Comparison of ENCODE assay signal across 8 cellular contexts in genomic region chr12:6689000-6689882, GRCh38. TPM values are rescaled to one million over a fixed set of nuclear protein-coding genes. Genes with fewer than 3 reads are reported as not detected.
DNase-seq lines count a peak whose midpoint lies in the region; ATAC-seq, FAIRE-seq and TF ChIP-seq lines count a peak whose summit lies in the region.

TSS of gene ZNF384 (minus strand) at chr12:6689375. CDS start at chr12:6679520, 9,855 bp downstream.

- no TSS peak for BruUV-seq in HepG2 (replicated peaks; lab: Mats Ljungman, UMichigan)

- peaks cover 7% of the 10 kb centered on the region for H4K20me1 ChIP-seq in HepG2 (ENCODE audit: insufficient read depth, low read length)

- H3K4me1 Mint-ChIP-seq in activated CD4-positive, alpha-beta memory T cell treated with anti-CD3 and anti-CD28 coated beads for 36 hours (ENCODE audit: low read depth), result peaks cover 44% of the 10 kb centered on the region

- peak in 1 of 2 experiments; percentile 46; a peak in 2 of 4 replicates for TF ChIP-seq EP300 in HepG2 (IDR thresholded peaks at IDR 0.05; ENCODE audit: low read depth in 2 of 2, low read length in 2 of 2)
- peak; percentile 21; the same call in 1 of the 2 replicates for TF ChIP-seq EP300 in HepG2 (CRISPR knock-in tag; IDR thresholded peaks at IDR 0.05; ENCODE audit: borderline replicate concordance)

- peak within 1 kb of the TSS; percentile 98 for H3K9ac ChIP-seq in HepG2 (ENCODE audit: insufficient read depth, low read depth, low read length)

- no peaks in the 10 kb centered on the region for H3K9me3 ChIP-seq in HepG2 (ENCODE audit: low read length)

- peak within 1 kb of the TSS; percentile 88 to 99 (median 89) for H3K4me3 ChIP-seq in HepG2 (replicated peaks in 1 of 3; ENCODE audit: insufficient read depth in 1 of 3, low read depth in 2 of 3, low read length in 3 of 3)

- POLR2A ChIA-PET in activated CD4-positive, alpha-beta memory T cell treated with anti-CD3 and anti-CD28 coated beads for 36 hours (lab: Charles Lee), result interaction anchor here (0.7 to 2.3 kb wide), 21 partner anchors 10 to 255 kb away, joined by 3 to 53 read pairs (median 4); partner anchors contain the start of genes C12orf57, CD4, CDCA3 and COPS7A
- POLR2A ChIA-PET in HepG2 (lab: Yijun Ruan, JAX), result interaction anchor here (0.5 to 2.1 kb wide), 43 partner anchors 9 to 379 kb away, joined by 3 to 111 read pairs (median 5); partner anchors contain the start of genes C12orf57, CDCA3, COPS7A and GAPDH

- FAIRE-seq in HepG2 (lab: Jason Lieb, UNC), result peak; percentile 98

- peaks cover 13% of the 10 kb centered on the region for H3K36me3 Mint-ChIP-seq in activated CD4-positive, alpha-beta memory T cell treated with anti-CD3 and anti-CD28 coated beads for 36 hours

- H3K36me3 ChIP-seq in HepG2 (replicated peaks in 1 of 2; ENCODE audit: control insufficient read depth in 1 of 2, insufficient read depth in 2 of 2, low read length in 2 of 2), result peaks cover 0 to 3% of the 10 kb centered on the region in 2 experiments; a peak in 2 of 5 replicates

- under 1% methylated on average over 57 of the region's 72 CpGs for WGBS in HepG2 (ENCODE audit: low lambda C conversion rate)

- peak; percentile 31 for TF ChIP-seq CTCF in HepG2 (CRISPR knock-in tag; IDR thresholded peaks at IDR 0.05)

- no peak for TF ChIP-seq RAD21 in HepG2 (CRISPR knock-in tag; IDR thresholded peaks at IDR 0.05)

- peak within 1 kb of the TSS; percentile 60 for H2AFZ ChIP-seq in HepG2 (ENCODE audit: low read length)

- CTCF ChIA-PET in activated CD4-positive, alpha-beta memory T cell treated with anti-CD3 and anti-CD28 coated beads for 36 hours (lab: Charles Lee), result interaction anchor here (0.6 to 2.3 kb wide), 25 partner anchors 8 to 202 kb away, joined by 3 to 15 read pairs (median 4); partner anchors contain the start of genes CD4, COPS7A, LAG3 and MLF2
- CTCF ChIA-PET in HepG2 (lab: Yijun Ruan, JAX; ENCODE audit: low intra/inter-chr PET ratio, low total read pairs), result no interaction called here

- peak; percentile 87 for ATAC-seq in GM19438 (IDR thresholded peaks at IDR 0.05; ENCODE audit: low read depth, unreplicated experiment)
- peak; percentile 64 for ATAC-seq in HG03575 (IDR thresholded peaks at IDR 0.05; ENCODE audit: extremely low read depth, insufficient number of reproducible peaks, low FRiP score, unreplicated experiment)
- ATAC-seq in HepG2, result peak; percentile 88

- H3K79me2 ChIP-seq in HepG2 (ENCODE audit: insufficient read depth, low read length), result peaks cover 46% of the 10 kb centered on the region

- no peaks in the 10 kb centered on the region for H3K27me3 Mint-ChIP-seq in activated CD4-positive, alpha-beta memory T cell treated with anti-CD3 and anti-CD28 coated beads for 36 hours

- peaks cover 51% of the 10 kb centered on the region for H3K4me1 ChIP-seq in HepG2 (ENCODE audit: insufficient read depth, low read length)

- H3K4me2 ChIP-seq in HepG2 (ENCODE audit: low read depth, low read length), result peak within 1 kb of the TSS; percentile 95

- peak within 1 kb of the TSS; percentile 97 for H3K27ac Mint-ChIP-seq in activated CD4-positive, alpha-beta memory T cell treated with anti-CD3 and anti-CD28 coated beads for 36 hours

- H3K27me3 ChIP-seq in HepG2 (ENCODE audit: control insufficient read depth in 1 of 2, insufficient read depth in 2 of 2, low read length in 2 of 2), result peaks cover 0 to 3% of the 10 kb centered on the region in 2 experiments; a peak in 3 of 5 replicates

- peak within 1 kb of the TSS; percentile 98 for H3K27ac ChIP-seq in HepG2 (ENCODE audit: extremely low read length, insufficient read depth, low read length)

- H3K4me3 Mint-ChIP-seq in activated CD4-positive, alpha-beta memory T cell treated with anti-CD3 and anti-CD28 coated beads for 36 hours, result peak within 1 kb of the TSS; percentile 92

- peak; percentile 57 to 76 for TF ChIP-seq POLR2A in HepG2 (IDR thresholded peaks at IDR 0.05; ENCODE audit: insufficient read depth in 1 of 2, low read depth in 2 of 2, low read length in 2 of 2)

- intact Hi-C loops in activated CD4-positive, alpha-beta memory T cell treated with anti-CD3 and anti-CD28 coated beads for 36 hours (cut with micrococcal nuclease), result loop anchor here (1.0 to 10.0 kb wide), 9 partner anchors 26 to 264 kb away; partner anchors contain the start of genes CDCA3, CHD4, COPS7A and ING4
- intact Hi-C loops in HepG2 (cut with micrococcal nuclease; ENCODE audit: unreplicated experiment), result loop anchor here (1.0 to 5.0 kb wide), 5 partner anchors 26 to 132 kb away; partner anchors contain the start of genes COPS7A, IFFO1, ING4 and MLF2

- DNase-seq in CD1c-positive myeloid dendritic cell (ENCODE audit: extremely low spot score) (peak; percentile 99), NCI-H82 treated with DMSO at 0.1 percent for 48 hours (lab: John Stamatoyannopoulos, UW; ENCODE audit: unreplicated experiment) (peak; percentile 99), dermis microvascular lymphatic vessel endothelial cell (ENCODE audit: low read depth in 2 of 2) (peak; percentile 99 to 100), HepG2 (ENCODE audit: low spot score) (peak; percentile 99)
- peak; percentile 97 for DNase-seq in activated CD4-positive, alpha-beta memory T cell treated with anti-CD3 and anti-CD28 coated beads for 36 hours
- DNase-seq in stimulated activated CD4-positive, alpha-beta T cell treated with anti-CD3 and anti-CD28 coated beads, Interleukin-4, amount 100 ng/mL, for 1 hour, result peak; percentile 89

- H3K9me3 Mint-ChIP-seq in activated CD4-positive, alpha-beta memory T cell treated with anti-CD3 and anti-CD28 coated beads for 36 hours, result no peaks in the 10 kb centered on the region

- in situ Hi-C loops in HepG2 (cut with HindIII; ENCODE audit: extremely low pct_ligation_motif_present, low pct_unique_long_range_greater_than_20kb), result no loop called here

TF ChIP-seq in HepG2, 621 proteins besides CTCF, POLR2A, EP300 and RAD21 (continues in another document):
- peak; percentile 61 for TF ChIP-seq ZNF143 (CRISPR knock-in tag; IDR thresholded peaks at IDR 0.05)
- TF ChIP-seq ZBTB8A (CRISPR knock-in tag; IDR thresholded peaks at IDR 0.05; ENCODE audit: borderline replicate concordance, low read depth), result no peak
- TF ChIP-seq HDAC2 (CRISPR knock-in tag; IDR thresholded peaks at IDR 0.05), result peak; percentile 39; the same call in 1 of the 2 replicates
- TF ChIP-seq YEATS4 (CRISPR knock-in tag; IDR thresholded peaks at IDR 0.05; ENCODE audit: borderline replicate concordance), result peak; percentile 79
- TF ChIP-seq ZNF256 (CRISPR knock-in tag; conservative IDR thresholded peaks at IDR 0.05), result no peak
- peak; percentile 91 for TF ChIP-seq ZNF740 (CRISPR knock-in tag; IDR thresholded peaks at IDR 0.05)
- 0 out of 2 replicates have a peak, but pooled peaks have one; percentile 39 for TF ChIP-seq MXD1 (CRISPR knock-in tag; IDR thresholded peaks at IDR 0.05)

RNA-seq across cellular contexts. Expression of gene ZNF384, which starts in this region (rescaled TPM):
- total RNA-seq in activated CD4-positive, alpha-beta memory T cell treated with anti-CD3 and anti-CD28 coated beads for 36 hours, result 10 to 100 TPM; 55.3 to 56.3 TPM
- total RNA-seq in dermis microvascular lymphatic vessel endothelial cell (6.4 and 11.6 TPM in 2 replicates), HepG2 (2016; rRNA removed; fragmentation: Illumina TruSeq; extraction: Trizol) (23.6 and 24.1 TPM in 2 replicates)
- total RNA-seq in HepG2 (2016; cell fraction: cytosol; rRNA removed; fragmentation: Illumina TruSeq; extraction: Trizol; ENCODE audit: low read depth), result 9.5 and 12.0 TPM in 2 replicates
- total RNA-seq in HepG2 (2016; cell fraction: insoluble cytoplasmic fraction; rRNA removed; fragmentation: Illumina TruSeq; extraction: Trizol), result 19.2 and 25.6 TPM in 2 replicates
- total RNA-seq in HepG2 (2016; cell fraction: membrane; rRNA removed; fragmentation: Illumina TruSeq; extraction: Trizol), result 22.5 and 24.6 TPM in 2 replicates
- 23.6 and 28.7 TPM in 2 replicates for total RNA-seq in HepG2 (2016; cell fraction: nucleus; rRNA removed; fragmentation: Illumina TruSeq; extraction: Trizol)
- polyA plus RNA-seq in HepG2 (2011; rRNA removed), result 54.3 and 55.3 TPM in 2 replicates
- polyA plus RNA-seq in HepG2 (2011; cell fraction: cytosol; rRNA removed), result 26.5 and 29.9 TPM in 2 replicates
- 112 and 139 TPM in 2 replicates for polyA plus RNA-seq in HepG2 (2011; cell fraction: nucleus; rRNA removed)
- 40.4 and 40.6 TPM in 2 replicates for polyA plus RNA-seq in HepG2 (2012)
- 10.8 and 12.9 TPM in 2 replicates for polyA plus RNA-seq in HepG2 (2016; cell fraction: cytosol; fragmentation: Illumina TruSeq; extraction: Trizol; ENCODE audit: low read depth)
- polyA plus RNA-seq in HepG2 (2016; cell fraction: insoluble cytoplasmic fraction; fragmentation: Illumina TruSeq; extraction: Trizol; ENCODE audit: low read depth), result 33.3 and 40.1 TPM in 2 replicates
- 24.4 and 28.3 TPM in 2 replicates for polyA plus RNA-seq in HepG2 (2016; cell fraction: membrane; fragmentation: Illumina TruSeq; extraction: Trizol; ENCODE audit: low read depth)
- 82.1 and 94.6 TPM in 2 replicates for polyA plus RNA-seq in HepG2 (2016; cell fraction: nucleus; fragmentation: Illumina TruSeq; extraction: Trizol; ENCODE audit: insufficient read depth, low read depth)
- 80.0 and 92.0 TPM in 2 replicates for polyA minus RNA-seq in HepG2 (2011; rRNA and poly(A)+ RNA removed; ENCODE audit: low replicate concordance)
- 13.9 and 16.4 TPM in 2 replicates for polyA minus RNA-seq in HepG2 (2011; cell fraction: cytosol; rRNA and poly(A)+ RNA removed)
- 55.5 and 59.3 TPM in 2 replicates for polyA minus RNA-seq in HepG2 (2011; cell fraction: nucleus; rRNA and poly(A)+ RNA removed)

Comparison
In these comparisons a context has a peak if more than half of its experiments do, and no peak if none do; other contexts are left out.
1. Peak in every context shown above with its lines: DNase-seq, ATAC-seq, H3K4me3 ChIP-seq and H3K27ac ChIP-seq.